In genomic region chr3:127488141-127488672, GRCh38 we compare ENCODE assay signal across 22 cellular contexts.
A peak's percentile ranks its signal among the peaks of the same experiment; 100 is the strongest.
DNase-seq lines count a peak whose midpoint lies in the region; ATAC-seq and TF ChIP-seq lines count a peak whose summit lies in the region.
"Had no signal": no experiment of that assay in that cellular context is flagged by ENCODE, and none has a peak within 500 bp of the region (broad histone marks: within the 10 kb centered on the region; RNA-seq: fewer than 3 reads in every experiment).

No MANE protein-coding gene starts in this region.

- H3K9me2 ChIP-seq in PC-9 (ENCODE audit: insufficient read depth), result no peaks in the 10 kb centered on the region

- H3K27me3 ChIP-seq in IMR-90 (ENCODE audit: control insufficient read depth, insufficient read depth, low read length) (peaks cover 8% of the 10 kb centered on the region), PC-9 (ENCODE audit: insufficient read depth, low read depth) (peaks cover 53% of the 10 kb centered on the region)

- no peak for TF ChIP-seq CTCF in IMR-90 (conservative IDR thresholded peaks at IDR 0.05; ENCODE audit: low read depth, low read length)
- no peak for TF ChIP-seq CTCF in PC-9 (conservative IDR thresholded peaks at IDR 0.05)

- H3K9me3 Mint-ChIP-seq in activated CD4-positive, alpha-beta T cell treated with anti-CD3 and anti-CD28 coated beads for 36 hours (ENCODE audit: low read depth), result no peaks in the 10 kb centered on the region

- in situ Hi-C loops in IMR-90 (cut with MboI; ENCODE audit: low sequenced_read_pairs), result no loop called here

- intact Hi-C loops in cardiac septum (cut with DNase I), result no loop called here
- intact Hi-C loops in Right ventricle myocardium inferior (cut with DNase I), result no loop called here
- intact Hi-C loops in IMR-90 (cut with micrococcal nuclease), result no loop called here
- intact Hi-C loops in activated CD4-positive, alpha-beta T cell treated with anti-CD3 and anti-CD28 coated beads for 36 hours (cut with DNase I, micrococcal nuclease), result loop anchor here in 1 of 2 experiments (10.0 kb wide), 1 partner anchor 263 kb away; no protein-coding TSS in a partner anchor
- intact Hi-C loops in PC-9 (cut with micrococcal nuclease; ENCODE audit: unreplicated experiment), result no loop called here

- H2BK15ac ChIP-seq in IMR-90 (ENCODE audit: low read depth, low read length), result no peak overlapping the region

- H2AK9ac ChIP-seq in IMR-90 (replicated peaks; ENCODE audit: low read depth, low read length, poor library complexity), result no peak overlapping the region

- no peak overlapping the region for H2AK5ac ChIP-seq in IMR-90 (ENCODE audit: low read depth, low read length)

- H3K23ac ChIP-seq in IMR-90 (ENCODE audit: low read depth, low read length), result no peak overlapping the region

- H3K4me3 ChIP-seq in IMR-90 (ENCODE audit: insufficient read depth, low read depth, low read length), result no peak overlapping the region
- H3K4me3 ChIP-seq in PC-9, result no peak overlapping the region

- no peak overlapping the region for H3K9ac ChIP-seq in IMR-90 (ENCODE audit: low read depth, low read length)

- WGBS in IMR-90 (ENCODE audit: extremely low coverage in 2 of 2, insufficient read length in 1 of 2), 2 experiments, result 61% methylated on average over 2 of the region's 8 CpGs; no CpG with 5 or more reads in 1 of the 2 experiments

- H3K56ac ChIP-seq in IMR-90 (ENCODE audit: extremely low read depth, insufficient read depth, low read length), result no peak overlapping the region

- CTCF ChIA-PET in IMR-90 (lab: Yijun Ruan, JAX), result no interaction called here
- CTCF ChIA-PET in activated CD4-positive, alpha-beta T cell treated with anti-CD3 and anti-CD28 coated beads for 36 hours (lab: Charles Lee), result interaction anchor here (0.6 to 0.7 kb wide), 2 partner anchors 60 to 315 kb away, joined by 3 read pairs; no protein-coding TSS in a partner anchor
- CTCF ChIA-PET in PC-9 (lab: Charles Lee), result no interaction called here

- POLR2A ChIA-PET in IMR-90 (lab: Charles Lee; ENCODE audit: unreplicated experiment) (no interaction called here), PC-9 (lab: Charles Lee; ENCODE audit: unreplicated experiment) (interaction anchor here (0.6 kb wide), 1 partner anchor 950 kb away, joined by 6 read pairs; no protein-coding TSS in a partner anchor)
- POLR2A ChIA-PET in activated CD4-positive, alpha-beta T cell treated with anti-CD3 and anti-CD28 coated beads for 36 hours (lab: Charles Lee), result interaction anchor here (0.7 kb wide), 1 partner anchor 28 kb away, joined by 3 read pairs; no protein-coding TSS in a partner anchor

- no peaks in the 10 kb centered on the region for H3K9me1 ChIP-seq in IMR-90 (ENCODE audit: insufficient read depth, low read length)

- peaks cover 42% of the 10 kb centered on the region for H3K27me3 Mint-ChIP-seq in activated CD4-positive, alpha-beta T cell treated with anti-CD3 and anti-CD28 coated beads for 36 hours

- H3K9me3 ChIP-seq in IMR-90 (ENCODE audit: control insufficient read depth, insufficient read depth, low read length), result no peaks in the 10 kb centered on the region
- H3K9me3 ChIP-seq in PC-9 (ENCODE audit: insufficient read depth, low read depth), result no peaks in the 10 kb centered on the region

- H4K20me1 ChIP-seq in IMR-90 (ENCODE audit: insufficient read depth, low read length) (no peaks in the 10 kb centered on the region), PC-9 (ENCODE audit: insufficient read depth) (no peaks in the 10 kb centered on the region)

- H3K36me3 ChIP-seq in IMR-90 (ENCODE audit: control insufficient read depth, insufficient read depth, low read length) (no peaks in the 10 kb centered on the region), PC-9 (ENCODE audit: low read depth) (no peaks in the 10 kb centered on the region)

- no peaks in the 10 kb centered on the region for H3K4me1 ChIP-seq in IMR-90 (ENCODE audit: control insufficient read depth, insufficient read depth, low read length)
- H3K4me1 ChIP-seq in PC-9 (replicated peaks; ENCODE audit: insufficient read depth), result no peaks in the 10 kb centered on the region

- H3K79me2 ChIP-seq in PC-9 (ENCODE audit: low read depth), result no peaks in the 10 kb centered on the region

- dilution Hi-C loops in IMR-90 (cut with HindIII; ENCODE audit: low sequenced_read_pairs, unreplicated experiment), result no loop called here

- no peak overlapping the region for H3K18ac ChIP-seq in IMR-90 (ENCODE audit: low read depth, low read length)

- H3K4me2 ChIP-seq in IMR-90 (ENCODE audit: low read depth, low read length) (no peak overlapping the region), PC-9 (no peak overlapping the region)

- TF ChIP-seq POLR2A in IMR-90 (IDR thresholded peaks at IDR 0.05; ENCODE audit: low read depth, low read length), result no peak

- no peaks in the 10 kb centered on the region for H3K79me1 ChIP-seq in IMR-90 (ENCODE audit: low read depth in 1 of 2, low read length in 2 of 2)

- H3K36me3 Mint-ChIP-seq in activated CD4-positive, alpha-beta T cell treated with anti-CD3 and anti-CD28 coated beads for 36 hours (ENCODE audit: low read depth), result no peaks in the 10 kb centered on the region
- H3K36me3 Mint-ChIP-seq: IgD-negative memory B cell had no signal

- ATAC-seq in Right ventricle myocardium inferior (no peak), IMR-90 (ENCODE audit: low read depth) (no peak)
- no peak for ATAC-seq in activated CD4-positive, alpha-beta T cell treated with anti-CD3 and anti-CD28 coated beads for 36 hours
- ATAC-seq: PC-3 had no signal

- no peak for TF ChIP-seq RAD21 in IMR-90 (IDR thresholded peaks at IDR 0.05; ENCODE audit: low read length)

- no peak overlapping the region for H4K5ac ChIP-seq in IMR-90 (ENCODE audit: low read depth, low read length)

- H2BK120ac ChIP-seq in IMR-90 (ENCODE audit: low read depth, low read length), result no peak overlapping the region

- no peak overlapping the region for H2BK20ac ChIP-seq in IMR-90 (ENCODE audit: low read depth, low read length)

- no peaks in the 10 kb centered on the region for H3F3A ChIP-seq in PC-9 (ENCODE audit: insufficient read depth, low read depth)

- H3K14ac ChIP-seq in IMR-90 (replicated peaks; ENCODE audit: low read depth, low read length), result no peak overlapping the region

- H4K91ac ChIP-seq in IMR-90 (ENCODE audit: insufficient read depth, low read depth, low read length), result no peak overlapping the region

- peaks cover 22% of the 10 kb centered on the region for H3K4me1 Mint-ChIP-seq in activated CD4-positive, alpha-beta T cell treated with anti-CD3 and anti-CD28 coated beads for 36 hours

- no peak overlapping the region for H3K27ac Mint-ChIP-seq in activated CD4-positive, alpha-beta T cell treated with anti-CD3 and anti-CD28 coated beads for 36 hours
- H3K27ac Mint-ChIP-seq: IgD-negative memory B cell had no signal

- H4K8ac ChIP-seq in IMR-90 (ENCODE audit: low read depth in 2 of 2, low read length in 2 of 2), result no peak overlapping the region

- no peak overlapping the region for H3K4me3 Mint-ChIP-seq in activated CD4-positive, alpha-beta T cell treated with anti-CD3 and anti-CD28 coated beads for 36 hours
- H3K4me3 Mint-ChIP-seq: IgD-negative memory B cell had no signal

- H3K4ac ChIP-seq in IMR-90 (ENCODE audit: low read depth, low read length), result no peak overlapping the region

- H3K27ac ChIP-seq in IMR-90 (ENCODE audit: insufficient read depth, low read length) (no peak overlapping the region), PC-9 (no peak overlapping the region)
- H3K27ac ChIP-seq: C4-2B, RWPE1 had no signal

- H2AFZ ChIP-seq in IMR-90 (replicated peaks; ENCODE audit: low read length, poor library complexity), result peak overlapping the region; percentile 33
- H2AFZ ChIP-seq in PC-9, result no peak overlapping the region

- peak; percentile 55 for DNase-seq in cardiac septum (ENCODE audit: low spot score)
- DNase-seq in Right ventricle myocardium inferior (ENCODE audit: missing footprints), result no peak
- no peak for DNase-seq in IMR-90
- peak; percentile 35 for DNase-seq in islet precursor cell
- peak; percentile 23 for DNase-seq in ureter (ENCODE audit: low spot score)
- DNase-seq in activated CD4-positive, alpha-beta T cell treated with anti-CD3 and anti-CD28 coated beads for 36 hours, result no peak
- DNase-seq in PC-9, result no peak
- DNase-seq: ACHN, AML-193, DMS 273 treated with DMSO at 0.1 percent for 48 hours, DND-41, HCEC 1CT, Karpas-422, NCI-H1417 treated with DMSO at 0.1 percent for 48 hours, NCI-H187 treated with DMSO at 0.1 percent for 48 hours, NCI-H2227 treated with DMSO at 0.1 percent for 48 hours, NCI-H510A treated with DMSO at 0.1 percent for 48 hours, NCI-H82, PC-3 had no signal

- no TSS peak for BruUV-seq in IMR-90 (replicated peaks; lab: Mats Ljungman, UMichigan)
- no TSS peak for BruUV-seq in PC-9 (replicated peaks; lab: Mats Ljungman, UMichigan)

- H2BK5ac ChIP-seq in IMR-90 (ENCODE audit: low read depth, low read length, poor library complexity, severe bottlenecking), result no peak overlapping the region

TF ChIP-seq in IMR-90, 13 proteins besides CTCF, POLR2A, EP300 and RAD21 (continues in another document):
- TF ChIP-seq SMC3 (IDR thresholded peaks at IDR 0.05; ENCODE audit: low read depth, low read length) (no peak), MAFK (IDR thresholded peaks at IDR 0.05; ENCODE audit: low read depth, low read length) (no peak), MAZ (IDR thresholded peaks at IDR 0.05; ENCODE audit: borderline replicate concordance, low read depth, low read length) (no peak), CHD1 (IDR thresholded peaks at IDR 0.05; ENCODE audit: low read depth, low read length) (no peak), BHLHE40 (IDR thresholded peaks at IDR 0.05; ENCODE audit: low read depth, low read length) (no peak), RFX5 (IDR thresholded peaks at IDR 0.05; ENCODE audit: low read depth, low read length) (no peak), NFE2L2 (IDR thresholded peaks at IDR 0.05; ENCODE audit: low read depth, low read length) (no peak), RCOR1 (IDR thresholded peaks at IDR 0.05; ENCODE audit: insufficient replicate concordance, low read length) (no peak), FOS (IDR thresholded peaks at IDR 0.05; ENCODE audit: low read depth, low read length) (no peak), MXI1 (IDR thresholded peaks at IDR 0.05; ENCODE audit: borderline replicate concordance, low read depth, low read length) (no peak)
- TF ChIP-seq, protein P1, sequence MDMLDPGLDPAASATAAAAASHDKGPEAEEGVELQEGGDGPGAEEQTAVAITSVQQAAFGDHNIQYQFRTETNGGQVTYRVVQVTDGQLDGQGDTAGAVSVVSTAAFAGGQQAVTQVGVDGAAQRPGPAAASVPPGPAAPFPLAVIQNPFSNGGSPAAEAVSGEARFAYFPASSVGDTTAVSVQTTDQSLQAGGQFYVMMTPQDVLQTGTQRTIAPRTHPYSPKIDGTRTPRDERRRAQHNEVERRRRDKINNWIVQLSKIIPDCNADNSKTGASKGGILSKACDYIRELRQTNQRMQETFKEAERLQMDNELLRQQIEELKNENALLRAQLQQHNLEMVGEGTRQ (IDR thresholded peaks at IDR 0.05; ENCODE audit: low read depth, low read length), result no peak

Comparison
In these comparisons a context has a peak if more than half of its experiments do, and no peak if none do; other contexts are left out.
1. DNase-seq: peak in cardiac septum (single experiment), islet precursor cell (single experiment) and ureter (single experiment); none in Right ventricle myocardium inferior (single experiment), IMR-90 (single experiment), activated CD4-positive, alpha-beta T cell treated with anti-CD3 and anti-CD28 coated beads for 36 hours (single experiment) and PC-9 (0 of 2).